In the genomic region with DNA sequence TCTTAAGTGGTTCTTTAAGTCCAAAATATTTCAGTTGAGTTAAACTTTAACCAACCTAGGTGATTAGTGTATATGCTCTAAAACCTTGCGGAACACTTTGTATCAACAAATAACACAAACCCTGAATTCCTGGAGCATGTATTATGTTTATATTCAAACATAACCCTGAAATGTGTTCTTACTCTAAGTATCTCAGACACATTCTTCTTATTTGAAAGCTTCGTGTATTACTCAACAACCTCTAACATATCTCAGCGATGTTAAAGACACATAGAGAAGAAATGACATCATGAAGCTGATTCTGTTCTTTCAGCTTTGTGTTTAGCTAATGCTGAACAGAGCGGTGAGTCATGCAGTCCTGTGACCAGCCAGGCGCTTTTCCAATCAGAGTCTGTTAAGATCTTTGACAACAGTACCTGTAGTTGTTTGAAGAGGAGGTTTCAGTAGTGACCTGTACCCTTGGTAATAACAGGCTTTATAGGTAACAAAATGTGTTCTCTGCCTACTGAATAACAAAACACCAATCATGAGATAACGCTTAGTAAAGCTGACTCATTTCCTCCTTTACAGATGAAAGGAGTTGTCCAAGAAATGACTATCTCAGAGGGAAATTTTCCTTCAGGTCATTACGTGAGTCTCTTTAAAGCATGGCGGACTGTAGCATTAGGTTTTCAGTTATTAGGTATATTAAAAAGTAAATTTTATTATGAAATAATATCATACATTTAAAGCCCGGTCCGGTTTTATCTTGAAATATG, we compare ENCODE assay signal across 7 cellular contexts.
DNase-seq lines count a peak whose midpoint lies in the region; ATAC-seq and TF ChIP-seq lines count a peak whose summit lies in the region.

No MANE protein-coding gene starts in this region.

- intact Hi-C loops in testis (cut with DNase I; ENCODE audit: low total_unique reads) = no loop called here

- no peaks in the 10 kb centered on the region for H3K9me3 ChIP-seq in testis

- POLR2A ChIA-PET in naive thymus-derived CD8-positive, alpha-beta T cell (lab: Charles Lee) = interaction anchor here (1.7 to 2.0 kb wide), 2 partner anchors 67 kb away, joined by 5 to 10 read pairs; a partner anchor contains a TSS

- TF ChIP-seq POLR2A in testis (IDR thresholded peaks at IDR 0.05) = no peak

- WGBS in testis, 2 donors = 80 to 83% methylated on average over 10 of the region's 10 CpGs

- H3K27me3 Mint-ChIP-seq in naive thymus-derived CD8-positive, alpha-beta T cell = no peaks in the 10 kb centered on the region

- no peaks in the 10 kb centered on the region for H3K36me3 ChIP-seq in testis (ENCODE audit: low read depth, missing control alignments)

- peaks cover 0 to 30% (median 8%) of the 10 kb centered on the region in 4 donors for H3K4me1 Mint-ChIP-seq in naive thymus-derived CD8-positive, alpha-beta T cell

- H3K4me3 ChIP-seq in epithelial cell of proximal tubule (ENCODE audit: low read depth, low read length) = no peak overlapping the region
- H3K4me3 ChIP-seq in testis = no peak overlapping the region

- no peaks in the 10 kb centered on the region for H3K27me3 ChIP-seq in testis

- DNase-seq in NCI-H1436 treated with DMSO at 0.1 percent for 48 hours (lab: John Stamatoyannopoulos, UW) = peak; percentile 31
- peak; percentile 53 to 64 for DNase-seq in activated CD4-positive, alpha-beta T cell treated with anti-CD3 and anti-CD28 coated beads, Interleukin-2, amount 50 U/mL, for 4 hours
- peak; percentile 100 for DNase-seq in epithelial cell of proximal tubule (ENCODE audit: low read depth)
- no peak for DNase-seq in naive thymus-derived CD8-positive, alpha-beta T cell
- DNase-seq in testis = peak; percentile 57

- peak overlapping the region in 5 of 10 donors; percentile 1 to 87 (median 55) for H3K27ac Mint-ChIP-seq in naive thymus-derived CD8-positive, alpha-beta T cell

- no peaks in the 10 kb centered on the region for H3K4me1 ChIP-seq in testis

- peak overlapping the region in 1 of 2 donors; percentile 37 for H3K27ac ChIP-seq in testis

- no peak for TF ChIP-seq CTCF in epithelial cell of proximal tubule (conservative IDR thresholded peaks at IDR 0.05; ENCODE audit: low read depth, low read length)
- no peak for TF ChIP-seq CTCF in testis (IDR thresholded peaks at IDR 0.05)

- peak overlapping the region in 2 of 10 donors; percentile 16 to 37 for H3K4me3 Mint-ChIP-seq in naive thymus-derived CD8-positive, alpha-beta T cell

- H3K9me3 Mint-ChIP-seq in naive thymus-derived CD8-positive, alpha-beta T cell = peaks cover 0 to 1% (median 0%) of the 10 kb centered on the region in 9 donors

- ATAC-seq in GM18508 (IDR thresholded peaks at IDR 0.05; ENCODE audit: insufficient read depth, unreplicated experiment) (peak; percentile 87), HG02623 (IDR thresholded peaks at IDR 0.05; ENCODE audit: unreplicated experiment) (peak; percentile 77)
- ATAC-seq in naive thymus-derived CD8-positive, alpha-beta T cell = peak; percentile 39 to 71

- no peaks in the 10 kb centered on the region for H3K36me3 Mint-ChIP-seq in naive thymus-derived CD8-positive, alpha-beta T cell

Comparison
In these comparisons a context has a peak if more than half of its experiments do, and no peak if none do; other contexts are left out.
1. DNase-seq: peak in NCI-H1436 treated with DMSO at 0.1 percent for 48 hours (single experiment), activated CD4-positive, alpha-beta T cell treated with anti-CD3 and anti-CD28 coated beads, Interleukin-2, amount 50 U/mL, for 4 hours (2 of 2), epithelial cell of proximal tubule (single experiment) and testis (single experiment); none in naive thymus-derived CD8-positive, alpha-beta T cell (0 of 10).
2. Peak in every context shown above with its lines, with median percentiles within 50 percentile points of each other: ATAC-seq.